Comparison of ENCODE assay signal across 8 cellular contexts in genomic region chr12:47080725-47081502, GRCh38. TPM values are rescaled to one million over a fixed set of nuclear protein-coding genes. Genes with fewer than 3 reads are reported as not detected.
DNase-seq lines count a peak whose midpoint lies in the region; ATAC-seq and TF ChIP-seq lines count a peak whose summit lies in the region.

No MANE protein-coding gene starts in this region.

- peaks cover 61% of the 10 kb centered on the region for H3K4me1 Mint-ChIP-seq in CD14-positive monocyte
- peaks cover 73% of the 10 kb centered on the region for H3K4me1 Mint-ChIP-seq in activated CD4-positive, alpha-beta T cell treated with anti-CD3 and anti-CD28 coated beads, Interleukin-2, amount 10 ng/mL, durations not matched to agents 24 days and 14 days

- no peak overlapping the region for H3K14ac ChIP-seq in mesenchymal stem cell (ENCODE audit: low read length in 2 of 2)

- no peak for TF ChIP-seq CTCF in CD14-positive monocyte (IDR thresholded peaks at IDR 0.05)

- peak overlapping the region; percentile 4 for H4K8ac ChIP-seq in mesenchymal stem cell (ENCODE audit: low read length)

- H2BK15ac ChIP-seq in mesenchymal stem cell (ENCODE audit: low read depth, poor library complexity, severe bottlenecking) = no peak overlapping the region

- peaks cover 0 to 2% (median 0%) of the 10 kb centered on the region in 7 donors for H3K9me3 Mint-ChIP-seq in CD14-positive monocyte
- no peaks in the 10 kb centered on the region for H3K9me3 Mint-ChIP-seq in activated CD4-positive, alpha-beta T cell treated with anti-CD3 and anti-CD28 coated beads, Interleukin-2, amount 10 ng/mL, durations not matched to agents 24 days and 14 days

- no peak overlapping the region for H4K91ac ChIP-seq in mesenchymal stem cell (ENCODE audit: low read length)

- DNase-seq in CD14-positive monocyte (ENCODE audit: low spot score) (peak; percentile 66), KBM-7 (peak; percentile 74), ecto neural progenitor cell (ENCODE audit: low spot score) (peak; percentile 66), mesenchymal stem cell (peak; percentile 79), GM19240 (ENCODE audit: insufficient read length, low spot score) (no peak)
- DNase-seq in activated CD4-positive, alpha-beta T cell treated with anti-CD3 and anti-CD28 coated beads, Interleukin-2, amount 10 ng/mL, durations not matched to agents 24 days and 14 days = peak; percentile 88
- peak; percentile 32 to 38 for DNase-seq in stimulated activated CD8-positive, alpha-beta memory T cell treated with anti-CD3 and anti-CD28 coated beads, Interleukin-4, amount 100 ng/mL, for 4 hours (ENCODE audit: low read depth in 2 of 2, low spot score in 1 of 2)

- H3K4me3 ChIP-seq in mesenchymal stem cell (ENCODE audit: insufficient read depth in 1 of 2, low read depth in 1 of 2, low read length in 2 of 2) = peak overlapping the region; percentile 40 to 83

- H3K9me3 ChIP-seq in mesenchymal stem cell (ENCODE audit: control insufficient read depth, low read length) = no peaks in the 10 kb centered on the region

- no peak overlapping the region for H2AK5ac ChIP-seq in mesenchymal stem cell (ENCODE audit: low read length, severe bottlenecking)

- H3K36me3 Mint-ChIP-seq in CD14-positive monocyte = no peaks in the 10 kb centered on the region
- H3K36me3 Mint-ChIP-seq in activated CD4-positive, alpha-beta T cell treated with anti-CD3 and anti-CD28 coated beads, Interleukin-2, amount 10 ng/mL, durations not matched to agents 24 days and 14 days (ENCODE audit: low read depth) = peaks cover 34% of the 10 kb centered on the region

- no peak overlapping the region for H2BK120ac ChIP-seq in mesenchymal stem cell (ENCODE audit: low read depth, low read length)

- H2AFZ ChIP-seq in mesenchymal stem cell (ENCODE audit: low read depth, low read length) = no peak overlapping the region

- H3K4me2 ChIP-seq in mesenchymal stem cell (ENCODE audit: low read length, poor library complexity, severe bottlenecking) = peak overlapping the region; percentile 56

- no peak for ATAC-seq in HG03196 (IDR thresholded peaks at IDR 0.05; ENCODE audit: unreplicated experiment)

- H3K4me3 Mint-ChIP-seq in CD14-positive monocyte = peak overlapping the region; percentile 95 to 100
- peak overlapping the region; percentile 98 for H3K4me3 Mint-ChIP-seq in activated CD4-positive, alpha-beta T cell treated with anti-CD3 and anti-CD28 coated beads, Interleukin-2, amount 10 ng/mL, durations not matched to agents 24 days and 14 days

- no peak overlapping the region for H2BK12ac ChIP-seq in mesenchymal stem cell (ENCODE audit: low read length in 2 of 2)

- H3K18ac ChIP-seq in mesenchymal stem cell (ENCODE audit: low read depth in 1 of 2, low read length in 2 of 2) = peak overlapping the region in 1 of 2 experiments; percentile 22

- H3K23ac ChIP-seq in mesenchymal stem cell (ENCODE audit: low read length in 2 of 2) = no peak overlapping the region

- H3K27ac Mint-ChIP-seq in CD14-positive monocyte = peak overlapping the region; percentile 43 to 89 (median 86)
- peak overlapping the region; percentile 99 for H3K27ac Mint-ChIP-seq in activated CD4-positive, alpha-beta T cell treated with anti-CD3 and anti-CD28 coated beads, Interleukin-2, amount 10 ng/mL, durations not matched to agents 24 days and 14 days

- H3K4me1 ChIP-seq in mesenchymal stem cell (ENCODE audit: control insufficient read depth, insufficient read depth, low read depth, low read length) = peaks cover 15% of the 10 kb centered on the region

- H3K27ac ChIP-seq in mesenchymal stem cell (ENCODE audit: low read length, poor library complexity, severe bottlenecking) = peak overlapping the region; percentile 96

- H3K27me3 ChIP-seq in mesenchymal stem cell (ENCODE audit: control insufficient read depth in 1 of 2, insufficient read depth in 1 of 2, low read length in 2 of 2) = peaks cover 0 to 26% of the 10 kb centered on the region in 2 experiments

- H3K4ac ChIP-seq in mesenchymal stem cell (ENCODE audit: low read depth in 1 of 2, low read length in 2 of 2) = no peak overlapping the region

- H3K27me3 Mint-ChIP-seq in CD14-positive monocyte (ENCODE audit: low read depth in 3 of 3) = peaks cover 10 to 22% (median 13%) of the 10 kb centered on the region in 3 donors
- H3K27me3 Mint-ChIP-seq in activated CD4-positive, alpha-beta T cell treated with anti-CD3 and anti-CD28 coated beads, Interleukin-2, amount 10 ng/mL, durations not matched to agents 24 days and 14 days = no peaks in the 10 kb centered on the region

- peak overlapping the region; percentile 73 for H3K9ac ChIP-seq in mesenchymal stem cell (ENCODE audit: low read length)

- in situ Hi-C loops in KBM-7 (cut with MboI; ENCODE audit: low pct_unique_long_range_greater_than_20kb, low sequenced_read_pairs) = loop anchor here (25.0 kb wide), 1 partner anchor 106 kb away; no protein-coding TSS in a partner anchor

- H3K36me3 ChIP-seq in mesenchymal stem cell (ENCODE audit: control insufficient read depth in 1 of 2, insufficient read depth in 2 of 2, low read depth in 1 of 2, low read length in 2 of 2) = peaks cover 0 to 3% of the 10 kb centered on the region in 2 experiments

- 1% methylated on average over 19 of the region's 26 CpGs for WGBS in mesenchymal stem cell

- peaks cover 2% of the 10 kb centered on the region for H3K79me1 ChIP-seq in mesenchymal stem cell (replicated peaks; ENCODE audit: low read length, poor library complexity, severe bottlenecking)

- intact Hi-C loops in CD14-positive monocyte (cut with micrococcal nuclease) = loop anchor here (5.0 to 10.0 kb wide), 3 partner anchors 136 to 314 kb away; no protein-coding TSS in a partner anchor
- intact Hi-C loops in activated CD4-positive, alpha-beta T cell treated with anti-CD3 and anti-CD28 coated beads, Interleukin-2, amount 10 ng/mL, durations not matched to agents 24 days and 14 days (cut with micrococcal nuclease) = loop anchor here (2.0 to 10.0 kb wide), 9 partner anchors 41 to 866 kb away; partner anchors contain the start of gene SLC38A2

- H2BK5ac ChIP-seq in mesenchymal stem cell (ENCODE audit: low read depth, low read length, poor library complexity, severe bottlenecking) = no peak overlapping the region

RNA-seq across cellular contexts. Expression of gene AMIGO2, which starts 1.2 kb away (rescaled TPM):
- polyA plus RNA-seq in CD14-positive monocyte = under 1 TPM; 0.14 to 0.21 TPM
- 13.6 and 14.4 TPM in 2 replicates for total RNA-seq in activated CD4-positive, alpha-beta T cell treated with anti-CD3 and anti-CD28 coated beads, Interleukin-2, amount 10 ng/mL, durations not matched to agents 24 days and 14 days
- polyA plus RNA-seq in mesenchymal stem cell (2013, experiment 1 of 2) = 13.2 TPM
- polyA plus RNA-seq in mesenchymal stem cell (2013, experiment 2 of 2) = 13.5 TPM

RNA-seq across cellular contexts. Expression of gene PCED1B, which starts 1.5 kb away (rescaled TPM):
- under 1 TPM in 1 of 2 donors, not detected in 1; 0.10 TPM for polyA plus RNA-seq in CD14-positive monocyte
- total RNA-seq in activated CD4-positive, alpha-beta T cell treated with anti-CD3 and anti-CD28 coated beads, Interleukin-2, amount 10 ng/mL, durations not matched to agents 24 days and 14 days = 51.7 and 55.2 TPM in 2 replicates
- 3.0 TPM for polyA plus RNA-seq in mesenchymal stem cell (2013, experiment 1 of 2)
- 2.4 TPM for polyA plus RNA-seq in mesenchymal stem cell (2013, experiment 2 of 2)
